8 cellular contexts compared by ENCODE assay signal in genomic region chr3:132657869-132658747, GRCh38. TPM values are rescaled to one million over a fixed set of nuclear protein-coding genes. Genes with fewer than 3 reads are reported as not detected.
DNase-seq lines count a peak whose midpoint lies in the region; ATAC-seq, FAIRE-seq and TF ChIP-seq lines count a peak whose summit lies in the region.

No MANE protein-coding gene starts in this region.

- H3K36me3 ChIP-seq in DND-41 (ENCODE audit: insufficient read depth, low read length) = peaks cover 6% of the 10 kb centered on the region
- H3K36me3 ChIP-seq in MG63 = peaks cover 5% of the 10 kb centered on the region; the same call in 1 of the 2 replicates

- ATAC-seq in DND-41 (ENCODE audit: insufficient read depth, low read depth) = no peak
- no peak for ATAC-seq in effector memory CD8-positive, alpha-beta T cell (replicated peaks)

- H3K4me3 ChIP-seq in DND-41 (ENCODE audit: low read depth in 1 of 2, low read length in 2 of 2) = peak overlapping the region in 1 of 2 experiments; percentile 99; a peak in 1 of 4 replicates
- peak overlapping the region; percentile 94 for H3K4me3 ChIP-seq in MG63

- H3K4me1 Mint-ChIP-seq in effector memory CD8-positive, alpha-beta T cell (ENCODE audit: low read depth in 2 of 2) = peaks cover 31 to 40% of the 10 kb centered on the region in 2 donors
- peaks cover 33% of the 10 kb centered on the region for H3K4me1 Mint-ChIP-seq in osteocyte (ENCODE audit: unreplicated experiment)

- H3K27me3 ChIP-seq in DND-41 (ENCODE audit: insufficient read depth, low read length, poor library complexity) (no peaks in the 10 kb centered on the region), MG63 (no peaks in the 10 kb centered on the region)

- H3K36me3 Mint-ChIP-seq in effector memory CD8-positive, alpha-beta T cell (ENCODE audit: insufficient read depth) = peaks cover 23% of the 10 kb centered on the region
- peaks cover 3% of the 10 kb centered on the region for H3K36me3 Mint-ChIP-seq in osteocyte (ENCODE audit: unreplicated experiment)

- H3K9ac ChIP-seq in DND-41 (ENCODE audit: low read depth, low read length) = no peak overlapping the region

- no peaks in the 10 kb centered on the region for H4K20me1 ChIP-seq in DND-41 (ENCODE audit: insufficient read depth, low read length)

- H3K27ac ChIP-seq in DND-41 (ENCODE audit: low read length) (no peak overlapping the region), substantia nigra (ENCODE audit: low read depth, low read length, poor library complexity, severe bottlenecking) (no peak overlapping the region)

- H3K9me3 ChIP-seq in DND-41 (ENCODE audit: insufficient read depth, low read length, severe bottlenecking) (no peaks in the 10 kb centered on the region), MG63 (no peaks in the 10 kb centered on the region)

- peaks cover 46% of the 10 kb centered on the region for H3K79me2 ChIP-seq in DND-41 (ENCODE audit: insufficient read depth, low read length)

- no peak overlapping the region for H2AFZ ChIP-seq in DND-41 (ENCODE audit: low read depth, low read length)

- no peaks in the 10 kb centered on the region for H3K27me3 Mint-ChIP-seq in effector memory CD8-positive, alpha-beta T cell
- no peaks in the 10 kb centered on the region for H3K27me3 Mint-ChIP-seq in osteocyte (ENCODE audit: unreplicated experiment)

- H3K9me3 Mint-ChIP-seq in effector memory CD8-positive, alpha-beta T cell = no peaks in the 10 kb centered on the region
- H3K9me3 Mint-ChIP-seq in osteocyte (ENCODE audit: unreplicated experiment) = no peaks in the 10 kb centered on the region

- H3K4me1 ChIP-seq in DND-41 (ENCODE audit: insufficient read depth, low read length) = peaks cover 47% of the 10 kb centered on the region

- TF ChIP-seq CTCF in DND-41 (IDR thresholded peaks at IDR 0.05; ENCODE audit: borderline replicate concordance, extremely low read depth, low read length, poor library complexity, severe bottlenecking) = no peak
- no peak for TF ChIP-seq CTCF in osteocyte (IDR thresholded peaks at IDR 0.05)

- no peak for DNase-seq in DND-41
- no peak for DNase-seq in MG63
- DNase-seq in effector memory CD8-positive, alpha-beta T cell = no peak
- no peak for DNase-seq in osteocyte (ENCODE audit: extremely low spot score, unreplicated experiment)
- DNase-seq in islet precursor cell = no peak
- no peak for DNase-seq in NCI-H510A (lab: John Stamatoyannopoulos, UW)
- no peak for DNase-seq in frontal cortex (ENCODE audit: low spot score in 2 of 2)
- DNase-seq in substantia nigra (lab: John Stamatoyannopoulos, UW) = no peak

- peak overlapping the region; percentile 58 to 99 for H3K27ac Mint-ChIP-seq in effector memory CD8-positive, alpha-beta T cell
- peak overlapping the region; percentile 98 for H3K27ac Mint-ChIP-seq in osteocyte (ENCODE audit: unreplicated experiment)

- FAIRE-seq in frontal cortex (lab: Jason Lieb, UNC) = no peak

- H3K4me2 ChIP-seq in DND-41 (ENCODE audit: insufficient read depth, low read length) = peak overlapping the region; percentile 97; the same call in 1 of the 2 replicates

- peak overlapping the region; percentile 92 to 97 for H3K4me3 Mint-ChIP-seq in effector memory CD8-positive, alpha-beta T cell
- peak overlapping the region; percentile 96 for H3K4me3 Mint-ChIP-seq in osteocyte (ENCODE audit: unreplicated experiment)

RNA-seq across cellular contexts. Expression of gene ACAD11, which starts 1.5 kb away (rescaled TPM):
- 4.3 and 12.1 TPM in 2 replicates for total RNA-seq in MG63 (2014; rRNA removed; shearing (Covaris generic); ENCODE audit: low replicate concordance)
- total RNA-seq in osteocyte = 20.7 and 22.6 TPM in 2 replicates
- total RNA-seq in frontal cortex = 37.9 TPM

RNA-seq across cellular contexts. Expression of gene UBA5, which starts 2.0 kb away (rescaled TPM):
- total RNA-seq in MG63 (2014; rRNA removed; shearing (Covaris generic); ENCODE audit: low replicate concordance) = 40.5 and 49.2 TPM in 2 replicates
- total RNA-seq in osteocyte = 28.4 and 31.2 TPM in 2 replicates
- 77.9 TPM for total RNA-seq in frontal cortex
